ENCODE assay signal across 10 cellular contexts in the genomic region with DNA sequence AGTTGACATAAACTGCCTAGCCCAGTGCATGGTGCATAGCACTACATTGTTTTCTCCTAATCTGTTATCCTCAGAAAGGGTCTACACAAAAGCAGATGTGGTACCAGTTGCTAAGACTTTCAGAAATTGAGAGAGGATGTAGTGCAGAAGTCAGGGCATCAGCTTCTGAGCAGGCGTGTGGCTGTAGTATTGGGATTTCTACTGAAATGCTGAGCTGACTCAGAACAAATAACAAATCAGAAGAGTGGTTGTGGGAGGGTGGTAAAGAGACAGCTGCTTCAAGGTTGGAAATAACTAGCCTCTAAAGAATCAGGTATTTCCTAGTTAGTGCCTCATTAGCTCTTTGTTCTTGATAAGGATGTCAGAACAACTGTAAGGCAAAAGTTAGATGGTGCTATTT.
DNase-seq lines count a peak whose midpoint lies in the region; ATAC-seq, FAIRE-seq and TF ChIP-seq lines count a peak whose summit lies in the region.
"Had no signal": no experiment of that assay in that cellular context is flagged by ENCODE, and none has a peak within 500 bp of the region (broad histone marks: within the 10 kb centered on the region; RNA-seq: fewer than 3 reads in every experiment).

No MANE protein-coding gene starts in this region.

- peak; percentile 91 for FAIRE-seq in A549 (lab: Jason Lieb, UNC)

- no peak overlapping the region for H3K4me3 ChIP-seq in A549
- H3K4me3 ChIP-seq: HAP-1 had no signal

- no peak overlapping the region for H3K4me3 Mint-ChIP-seq in activated naive CD8-positive, alpha-beta T cell treated with anti-CD3 and anti-CD28 coated beads, Interleukin-2, amount 10 ng/mL, durations not matched to agents 7 days and 5 days

- POLR2A ChIA-PET in A549 (lab: Yijun Ruan, JAX) = no interaction called here
- POLR2A ChIA-PET in activated naive CD8-positive, alpha-beta T cell treated with anti-CD3 and anti-CD28 coated beads, Interleukin-2, amount 10 ng/mL, durations not matched to agents 7 days and 5 days (lab: Charles Lee) = interaction anchor here (1.8 kb wide), 1 partner anchor 211 kb away, joined by 4 read pairs; no protein-coding TSS in a partner anchor

- H3K9me3 ChIP-seq in A549 = no peaks in the 10 kb centered on the region
- H3K9me3 ChIP-seq: HAP-1 had no signal

- peaks cover 24% of the 10 kb centered on the region for H3K4me1 ChIP-seq in A549

- no peaks in the 10 kb centered on the region for H3K27me3 Mint-ChIP-seq in activated naive CD8-positive, alpha-beta T cell treated with anti-CD3 and anti-CD28 coated beads, Interleukin-2, amount 10 ng/mL, durations not matched to agents 7 days and 5 days

- WGBS in A549 (ENCODE audit: missing lambda C conversion rate) = 78% methylated on average over 1 of the region's 1 CpG

- no peak overlapping the region; a peak in 1 of 6 replicates for H3K27ac ChIP-seq in A549

- peaks cover 51% of the 10 kb centered on the region for H3K4me1 Mint-ChIP-seq in activated naive CD8-positive, alpha-beta T cell treated with anti-CD3 and anti-CD28 coated beads, Interleukin-2, amount 10 ng/mL, durations not matched to agents 7 days and 5 days

- no peak for TF ChIP-seq POLR2A in A549 (IDR thresholded peaks at IDR 0.05; ENCODE audit: low read length)

- no peak for TF ChIP-seq CTCF in A549 (IDR thresholded peaks at IDR 0.05)

- no peaks in the 10 kb centered on the region for H3K9me3 Mint-ChIP-seq in activated naive CD8-positive, alpha-beta T cell treated with anti-CD3 and anti-CD28 coated beads, Interleukin-2, amount 10 ng/mL, durations not matched to agents 7 days and 5 days

- CTCF ChIA-PET in A549 (lab: Yijun Ruan, JAX) = interaction anchor here (1.1 to 2.9 kb wide), 4 partner anchors 37 to 245 kb away, joined by 3 to 14 read pairs (median 6); no protein-coding TSS in a partner anchor

- DNase-seq in A549 (ENCODE audit: low read depth in 1 of 2, low spot score in 1 of 2) (no peak), SK-N-DZ (ENCODE audit: low spot score) (no peak), D341Med (ENCODE audit: low spot score) (no peak), NCI-H446 (lab: John Stamatoyannopoulos, UW) (no peak)
- no peak for DNase-seq in activated naive CD8-positive, alpha-beta T cell treated with anti-CD3 and anti-CD28 coated beads, Interleukin-2, amount 10 ng/mL, durations not matched to agents 7 days and 5 days
- DNase-seq: DND-41 had no signal

- H3K36me3 Mint-ChIP-seq in activated naive CD8-positive, alpha-beta T cell treated with anti-CD3 and anti-CD28 coated beads, Interleukin-2, amount 10 ng/mL, durations not matched to agents 7 days and 5 days = peaks cover 19% of the 10 kb centered on the region

- no peak overlapping the region; the same call in 2 of the 3 replicates for H3K4me2 ChIP-seq in A549

- ATAC-seq in A549 (peak in 1 of 2 experiments; percentile 64; a peak in 3 of 6 replicates), GM18502 (IDR thresholded peaks at IDR 0.05; ENCODE audit: poor library complexity, unreplicated experiment) (peak; percentile 71), HG03135 (IDR thresholded peaks at IDR 0.05; ENCODE audit: unreplicated experiment) (peak; percentile 63), HG03175 (IDR thresholded peaks at IDR 0.05; ENCODE audit: unreplicated experiment) (no peak)
- peak; percentile 16 for ATAC-seq in activated naive CD8-positive, alpha-beta T cell treated with anti-CD3 and anti-CD28 coated beads, Interleukin-2, amount 10 ng/mL, durations not matched to agents 7 days and 5 days (ENCODE audit: low read depth)

- no peak for TF ChIP-seq EP300 in A549 (IDR thresholded peaks at IDR 0.05)

- no peak overlapping the region for H3K27ac Mint-ChIP-seq in activated naive CD8-positive, alpha-beta T cell treated with anti-CD3 and anti-CD28 coated beads, Interleukin-2, amount 10 ng/mL, durations not matched to agents 7 days and 5 days

- TF ChIP-seq RAD21 in A549 (conservative IDR thresholded peaks at IDR 0.05 in 1 of 2, IDR thresholded peaks at IDR 0.05 in 1 of 2) = no peak

TF ChIP-seq in A549, 52 proteins besides CTCF, POLR2A, EP300 and RAD21:
- no peak for TF ChIP-seq KDM1A (IDR thresholded peaks at IDR 0.05; ENCODE audit: low read depth)
- no peak for TF ChIP-seq POLR2AphosphoS2 (conservative IDR thresholded peaks at IDR 0.05; ENCODE audit: low read length)
- TF ChIP-seq, protein P1, sequence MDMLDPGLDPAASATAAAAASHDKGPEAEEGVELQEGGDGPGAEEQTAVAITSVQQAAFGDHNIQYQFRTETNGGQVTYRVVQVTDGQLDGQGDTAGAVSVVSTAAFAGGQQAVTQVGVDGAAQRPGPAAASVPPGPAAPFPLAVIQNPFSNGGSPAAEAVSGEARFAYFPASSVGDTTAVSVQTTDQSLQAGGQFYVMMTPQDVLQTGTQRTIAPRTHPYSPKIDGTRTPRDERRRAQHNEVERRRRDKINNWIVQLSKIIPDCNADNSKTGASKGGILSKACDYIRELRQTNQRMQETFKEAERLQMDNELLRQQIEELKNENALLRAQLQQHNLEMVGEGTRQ (IDR thresholded peaks at IDR 0.05) = no peak
- TF ChIP-seq ELK1 (IDR thresholded peaks at IDR 0.05; ENCODE audit: low read depth, low read length) = no peak
- no peak for TF ChIP-seq BHLHE40 (IDR thresholded peaks at IDR 0.05; ENCODE audit: low read depth, low read length)
- no peak for TF ChIP-seq FOSB (CRISPR knock-in tag; IDR thresholded peaks at IDR 0.05)
- TF ChIP-seq HOXA7 (CRISPR knock-in tag; IDR thresholded peaks at IDR 0.05) = no peak
- no peak for TF ChIP-seq CEBPB (IDR thresholded peaks at IDR 0.05)
- TF ChIP-seq CHD2 (IDR thresholded peaks at IDR 0.05; ENCODE audit: low read length, partially characterized antibody) = no peak
- TF ChIP-seq, protein P2, sequence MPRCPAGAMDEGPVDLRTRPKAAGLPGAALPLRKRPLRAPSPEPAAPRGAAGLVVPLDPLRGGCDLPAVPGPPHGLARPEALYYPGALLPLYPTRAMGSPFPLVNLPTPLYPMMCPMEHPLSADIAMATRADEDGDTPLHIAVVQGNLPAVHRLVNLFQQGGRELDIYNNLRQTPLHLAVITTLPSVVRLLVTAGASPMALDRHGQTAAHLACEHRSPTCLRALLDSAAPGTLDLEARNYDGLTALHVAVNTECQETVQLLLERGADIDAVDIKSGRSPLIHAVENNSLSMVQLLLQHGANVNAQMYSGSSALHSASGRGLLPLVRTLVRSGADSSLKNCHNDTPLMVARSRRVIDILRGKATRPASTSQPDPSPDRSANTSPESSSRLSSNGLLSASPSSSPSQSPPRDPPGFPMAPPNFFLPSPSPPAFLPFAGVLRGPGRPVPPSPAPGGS (IDR thresholded peaks at IDR 0.05) = no peak
- no peak for TF ChIP-seq TFCP2L1 (CRISPR knock-in tag; IDR thresholded peaks at IDR 0.05)
- no peak for TF ChIP-seq ZFP36 (IDR thresholded peaks at IDR 0.05; ENCODE audit: borderline replicate concordance, partially characterized antibody)
TF ChIP-seq in A549: peak in this region for 0.
